Comparison of ENCODE assay signal across 8 cellular contexts in the genomic region with DNA sequence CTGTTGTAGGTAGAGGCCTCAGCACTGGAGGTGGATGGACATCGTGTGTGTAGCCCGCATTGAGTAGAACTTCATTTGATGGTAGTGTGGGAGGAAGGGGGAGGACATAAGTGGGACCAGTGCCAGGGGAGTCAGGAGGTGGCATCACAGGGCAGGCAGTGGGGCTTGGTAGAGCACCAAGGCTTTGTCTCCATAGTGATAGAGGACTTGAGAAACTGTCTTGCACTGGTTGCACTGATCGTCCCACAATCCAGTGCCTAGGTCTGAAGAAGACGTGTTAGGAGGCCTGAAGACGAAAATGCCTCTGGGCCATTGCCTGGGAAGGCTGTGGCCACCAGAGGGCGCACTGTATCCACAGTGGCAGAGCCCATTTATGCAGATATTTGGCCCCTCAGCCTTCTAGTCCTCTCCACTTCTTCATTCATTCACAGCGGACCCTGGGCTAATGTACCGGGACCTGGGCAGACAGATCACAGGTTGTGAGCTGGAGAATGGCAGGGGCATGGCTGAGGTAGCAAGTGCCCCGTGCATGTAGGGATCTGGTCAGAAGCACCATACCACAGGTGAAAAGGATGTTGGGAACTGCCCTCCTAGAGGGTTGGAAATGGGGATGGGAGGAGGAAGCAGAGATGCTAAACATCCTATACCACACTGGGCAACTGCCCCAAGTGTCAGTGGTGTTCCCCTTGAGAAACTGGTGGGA.
A peak's percentile ranks its signal among the peaks of the same experiment; 100 is the strongest.
DNase-seq lines count a peak whose midpoint lies in the region; ATAC-seq and TF ChIP-seq lines count a peak whose summit lies in the region.

No MANE protein-coding gene starts in this region.

- no peak overlapping the region for H3K18ac ChIP-seq in IMR-90 (ENCODE audit: low read depth, low read length)

- no TSS peak for BruUV-seq in IMR-90 (replicated peaks; lab: Mats Ljungman, UMichigan)

- H2AFZ ChIP-seq in IMR-90 (replicated peaks; ENCODE audit: low read length, poor library complexity) = peak overlapping the region; percentile 46

- intact Hi-C loops in IMR-90 (cut with micrococcal nuclease) = loop anchor here (1.0 to 2.0 kb wide), 4 partner anchors 95 to 312 kb away; a partner anchor contains a TSS
- intact Hi-C loops in naive thymus-derived CD4-positive, alpha-beta T cell (cut with micrococcal nuclease) = loop anchor here (1.0 to 2.0 kb wide), 4 partner anchors 96 to 311 kb away; a partner anchor contains a TSS

- H4K8ac ChIP-seq in IMR-90 (ENCODE audit: low read depth in 2 of 2, low read length in 2 of 2) = peak overlapping the region in 1 of 2 experiments; percentile 6; a peak in 1 of 4 replicates

- no peak overlapping the region for H2BK5ac ChIP-seq in IMR-90 (ENCODE audit: low read depth, low read length, poor library complexity, severe bottlenecking)

- no peak overlapping the region; the same call in 1 of the 2 replicates for H4K91ac ChIP-seq in IMR-90 (ENCODE audit: insufficient read depth, low read depth, low read length)

- no peaks in the 10 kb centered on the region for H3K9me3 ChIP-seq in IMR-90 (ENCODE audit: control insufficient read depth, insufficient read depth, low read length)
- no peaks in the 10 kb centered on the region for H3K9me3 ChIP-seq in naive thymus-derived CD4-positive, alpha-beta T cell (ENCODE audit: control insufficient read depth in 2 of 3, low read length in 3 of 3)

- 0 out of 2 replicates have a peak, but pooled peaks cover 6% of the 10 kb centered on the region for H4K20me1 ChIP-seq in IMR-90 (ENCODE audit: insufficient read depth, low read length)

- no peak overlapping the region for H4K5ac ChIP-seq in IMR-90 (ENCODE audit: low read depth, low read length)

- H3K4me1 ChIP-seq in IMR-90 (ENCODE audit: control insufficient read depth, insufficient read depth, low read length) = peaks cover 5% of the 10 kb centered on the region; the same call in 1 of the 2 replicates
- no peaks in the 10 kb centered on the region for H3K4me1 ChIP-seq in naive thymus-derived CD4-positive, alpha-beta T cell (ENCODE audit: control insufficient read depth in 2 of 2, insufficient read depth in 2 of 2, low read length in 2 of 2)

- H3K9ac ChIP-seq in IMR-90 (ENCODE audit: low read depth, low read length) = no peak overlapping the region

- 57% methylated on average over 3 of the region's 9 CpGs; no CpG with 5 or more reads in 1 of the 2 experiments for WGBS in IMR-90 (ENCODE audit: extremely low coverage in 2 of 2, insufficient read length in 1 of 2), 2 experiments

- no peak overlapping the region for H3K4me3 ChIP-seq in IMR-90 (ENCODE audit: insufficient read depth, low read depth, low read length)
- no peak overlapping the region for H3K4me3 ChIP-seq in naive thymus-derived CD4-positive, alpha-beta T cell (ENCODE audit: low read length)

- no peak for TF ChIP-seq POLR2A in IMR-90 (IDR thresholded peaks at IDR 0.05; ENCODE audit: low read depth, low read length)

- peak; percentile 98 for TF ChIP-seq CTCF in IMR-90 (conservative IDR thresholded peaks at IDR 0.05; ENCODE audit: low read depth, low read length)

- peaks cover 0 to 2% (median 0%) of the 10 kb centered on the region in 5 donors for H3K36me3 Mint-ChIP-seq in naive thymus-derived CD4-positive, alpha-beta T cell

- H3K4ac ChIP-seq in IMR-90 (ENCODE audit: low read depth, low read length) = peak overlapping the region; percentile 21; the same call in 1 of the 2 replicates

- H3K23ac ChIP-seq in IMR-90 (ENCODE audit: low read depth, low read length) = peak overlapping the region; percentile 16; the same call in 1 of the 2 replicates

- no peak overlapping the region for H3K4me3 Mint-ChIP-seq in naive thymus-derived CD4-positive, alpha-beta T cell

- H2BK20ac ChIP-seq in IMR-90 (ENCODE audit: low read depth, low read length) = no peak overlapping the region

- ATAC-seq in IMR-90 (ENCODE audit: low read depth) (peak; percentile 78), esophagus mucosa (peak; percentile 75), GM18498 (IDR thresholded peaks at IDR 0.05; ENCODE audit: unreplicated experiment) (no peak)
- peak; percentile 90 for ATAC-seq in naive thymus-derived CD4-positive, alpha-beta T cell

- H2BK120ac ChIP-seq in IMR-90 (ENCODE audit: low read depth, low read length) = no peak overlapping the region

- in situ Hi-C loops in IMR-90 (cut with MboI; ENCODE audit: low sequenced_read_pairs) = loop anchor here (5.0 kb wide), 1 partner anchor 140 kb away; a partner anchor contains a TSS

- CTCF ChIA-PET in IMR-90 (lab: Yijun Ruan, JAX) = interaction anchor here (0.7 to 1.2 kb wide), 3 partner anchors 13 to 185 kb away, joined by 3 to 4 read pairs (median 3); no protein-coding TSS in a partner anchor
- CTCF ChIA-PET in naive thymus-derived CD4-positive, alpha-beta T cell (lab: Charles Lee) = interaction anchor here (0.9 to 9.4 kb wide), 5 partner anchors 30 to 187 kb away, joined by 4 to 119 read pairs (median 6); a partner anchor contains a TSS

- H3K9me3 Mint-ChIP-seq in naive thymus-derived CD4-positive, alpha-beta T cell = no peaks in the 10 kb centered on the region

- peaks cover 16% of the 10 kb centered on the region for H3K36me3 ChIP-seq in IMR-90 (ENCODE audit: control insufficient read depth, insufficient read depth, low read length)
- no peaks in the 10 kb centered on the region for H3K36me3 ChIP-seq in naive thymus-derived CD4-positive, alpha-beta T cell (ENCODE audit: control insufficient read depth in 2 of 3, insufficient read depth in 3 of 3, low read length in 3 of 3)

- TF ChIP-seq RAD21 in IMR-90 (IDR thresholded peaks at IDR 0.05; ENCODE audit: low read length) = peak; percentile 99

- no peak overlapping the region for H3K14ac ChIP-seq in IMR-90 (replicated peaks; ENCODE audit: low read depth, low read length)

- dilution Hi-C loops in IMR-90 (cut with HindIII; ENCODE audit: low sequenced_read_pairs, unreplicated experiment) = loop anchor here (25.0 kb wide), 1 partner anchor 150 kb away; a partner anchor contains a TSS

- peaks cover 0 to 5% of the 10 kb centered on the region in 2 experiments; a peak in 1 of 4 replicates for H3K79me1 ChIP-seq in IMR-90 (ENCODE audit: low read depth in 1 of 2, low read length in 2 of 2)

- H3K27me3 Mint-ChIP-seq in naive thymus-derived CD4-positive, alpha-beta T cell = no peaks in the 10 kb centered on the region

- POLR2A ChIA-PET in IMR-90 (lab: Charles Lee; ENCODE audit: unreplicated experiment) = no interaction called here
- POLR2A ChIA-PET in naive thymus-derived CD4-positive, alpha-beta T cell (lab: Charles Lee) = no interaction called here

- H3K4me1 Mint-ChIP-seq in naive thymus-derived CD4-positive, alpha-beta T cell = no peaks in the 10 kb centered on the region

- H3K27ac ChIP-seq in IMR-90 (ENCODE audit: insufficient read depth, low read length) = no peak overlapping the region
- H3K27ac ChIP-seq in naive thymus-derived CD4-positive, alpha-beta T cell (ENCODE audit: low read depth, low read length) = no peak overlapping the region

- H2AK9ac ChIP-seq in IMR-90 (replicated peaks; ENCODE audit: low read depth, low read length, poor library complexity) = peak overlapping the region; percentile 34

- peak overlapping the region; percentile 59 for H2AK5ac ChIP-seq in IMR-90 (ENCODE audit: low read depth, low read length)

- no peak overlapping the region for H2BK15ac ChIP-seq in IMR-90 (ENCODE audit: low read depth, low read length)

- H3K56ac ChIP-seq in IMR-90 (ENCODE audit: extremely low read depth, insufficient read depth, low read length) = no peak overlapping the region

- H3K9me1 ChIP-seq in IMR-90 (ENCODE audit: insufficient read depth, low read length) = peaks cover 15% of the 10 kb centered on the region

- no peak overlapping the region for H3K4me2 ChIP-seq in IMR-90 (ENCODE audit: low read depth, low read length)

- DNase-seq in GDM1 (lab: John Stamatoyannopoulos, UW) (peak; percentile 60), IMR-90 (peak; percentile 77), OCI-M2 (lab: John Stamatoyannopoulos, UW; ENCODE audit: unreplicated experiment) (peak; percentile 65), activated T-cell treated with anti-CD3 and anti-CD28 coated beads for 4 hours (peak; percentile 81)
- DNase-seq in naive thymus-derived CD4-positive, alpha-beta T cell = peak; percentile 58 to 85 (median 78)
- peak; percentile 54 to 56 for DNase-seq in stimulated activated CD8-positive, alpha-beta memory T cell treated with anti-CD3 and anti-CD28 coated beads, Interleukin-7, amount 100 ng/mL, for 48 hours (ENCODE audit: extremely low read depth in 1 of 2, low read depth in 1 of 2)

- no peak overlapping the region for H3K27ac Mint-ChIP-seq in naive thymus-derived CD4-positive, alpha-beta T cell

- no peaks in the 10 kb centered on the region for H3K27me3 ChIP-seq in IMR-90 (ENCODE audit: control insufficient read depth, insufficient read depth, low read length)
- no peaks in the 10 kb centered on the region for H3K27me3 ChIP-seq in naive thymus-derived CD4-positive, alpha-beta T cell (ENCODE audit: control insufficient read depth in 2 of 2, insufficient read depth in 2 of 2, low read length in 2 of 2)

TF ChIP-seq in IMR-90, 13 proteins besides CTCF, POLR2A, EP300 and RAD21:
- TF ChIP-seq FOS (IDR thresholded peaks at IDR 0.05; ENCODE audit: low read depth, low read length) (no peak), MAZ (IDR thresholded peaks at IDR 0.05; ENCODE audit: borderline replicate concordance, low read depth, low read length) (peak; percentile 51; the same call in 1 of the 2 replicates), RCOR1 (IDR thresholded peaks at IDR 0.05; ENCODE audit: insufficient replicate concordance, low read length) (no peak), NFE2L2 (IDR thresholded peaks at IDR 0.05; ENCODE audit: low read depth, low read length) (no peak), BHLHE40 (IDR thresholded peaks at IDR 0.05; ENCODE audit: low read depth, low read length) (no peak), SMC3 (IDR thresholded peaks at IDR 0.05; ENCODE audit: low read depth, low read length) (peak; percentile 100)
- TF ChIP-seq, protein P1, sequence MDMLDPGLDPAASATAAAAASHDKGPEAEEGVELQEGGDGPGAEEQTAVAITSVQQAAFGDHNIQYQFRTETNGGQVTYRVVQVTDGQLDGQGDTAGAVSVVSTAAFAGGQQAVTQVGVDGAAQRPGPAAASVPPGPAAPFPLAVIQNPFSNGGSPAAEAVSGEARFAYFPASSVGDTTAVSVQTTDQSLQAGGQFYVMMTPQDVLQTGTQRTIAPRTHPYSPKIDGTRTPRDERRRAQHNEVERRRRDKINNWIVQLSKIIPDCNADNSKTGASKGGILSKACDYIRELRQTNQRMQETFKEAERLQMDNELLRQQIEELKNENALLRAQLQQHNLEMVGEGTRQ (IDR thresholded peaks at IDR 0.05; ENCODE audit: low read depth, low read length) = no peak
